Comparison of ENCODE assay signal across 14 cellular contexts in genomic region chr5:14141764-14142163, GRCh38. TPM values are rescaled to one million over a fixed set of nuclear protein-coding genes. Genes with fewer than 3 reads are reported as not detected.
DNase-seq lines count a peak whose midpoint lies in the region; ATAC-seq, FAIRE-seq and TF ChIP-seq lines count a peak whose summit lies in the region.
"Had no signal": no experiment of that assay in that cellular context is flagged by ENCODE, and none has a peak within 500 bp of the region (broad histone marks: within the 10 kb centered on the region; RNA-seq: fewer than 3 reads in every experiment).

No MANE protein-coding gene starts in this region.

- no peak overlapping the region for H3K27ac Mint-ChIP-seq in CD4-positive, alpha-beta memory T cell
- H3K27ac Mint-ChIP-seq: activated T-helper 1 cell treated with anti-CD3 and anti-CD28 coated beads, Interleukin-12 subunit alpha, Interleukin-12 subunit beta, Interleukin-2, Interleukin-4 antibody, amounts not matched to agents 30 ng/mL and 10 ng/mL and 1 ng/mL, durations not matched to agents 14 hours and 24 hours and 36 hours had no signal

- no peak overlapping the region for H3K14ac ChIP-seq in H1 (ENCODE audit: insufficient read length)

- no peak overlapping the region for H2BK15ac ChIP-seq in H1 (ENCODE audit: low read length)

- H3K56ac ChIP-seq in H1 (replicated peaks; ENCODE audit: insufficient read length, low read depth, low read length) = no peak overlapping the region

- peaks cover 0 to 9% (median 0%) of the 10 kb centered on the region in 8 donors for H3K9me3 Mint-ChIP-seq in CD4-positive, alpha-beta memory T cell
- H3K9me3 Mint-ChIP-seq: central memory CD8-positive, alpha-beta T cell had no signal

- H2BK20ac ChIP-seq in H1 (ENCODE audit: low read length) = no peak overlapping the region

- WGBS in H1 (ENCODE audit: extremely low coverage in 1 of 2, insufficient coverage in 1 of 2, insufficient read length in 1 of 2, insufficient replicate concordance in 2 of 2, low coverage in 1 of 2, low lambda C conversion rate in 2 of 2, missing lambda C conversion rate in 1 of 2), 2 experiments = 63% methylated on average over 3 of the region's 3 CpGs; no CpG with 5 or more reads in 1 of the 2 experiments

- H3K27me3 ChIP-seq in CD4-positive, alpha-beta memory T cell (ENCODE audit: insufficient read depth, low read length) = peaks cover 11% of the 10 kb centered on the region
- H3K27me3 ChIP-seq in KMS-11 (ENCODE audit: insufficient read depth, low read depth) (no peaks in the 10 kb centered on the region), H1 (replicated peaks in 1 of 4; ENCODE audit: control insufficient read depth in 3 of 4, extremely low read depth in 1 of 4, insufficient read depth in 3 of 4, low read length in 3 of 4) (peaks cover 0 to 2% (median 0%) of the 10 kb centered on the region in 4 experiments; a peak in 1 of 7 replicates), osteoblast (ENCODE audit: insufficient read depth, low read length) (no peaks in the 10 kb centered on the region)
- H3K27me3 ChIP-seq: SJCRH30 had no signal

- no peak for TF ChIP-seq CTCF in KMS-11 (conservative IDR thresholded peaks at IDR 0.05; ENCODE audit: low read depth, low read length)
- TF ChIP-seq CTCF in H1 (IDR thresholded peaks at IDR 0.05; ENCODE audit: control extremely low read depth in 1 of 3, insufficient read depth in 1 of 3, low read depth in 1 of 3, low read length in 3 of 3) = no peak
- no peak for TF ChIP-seq CTCF in osteoblast (IDR thresholded peaks at IDR 0.05; ENCODE audit: extremely low read depth, low read depth, low read length)

- H3K18ac ChIP-seq in H1 (ENCODE audit: extremely low read depth, low read length) = no peak overlapping the region

- H2BK120ac ChIP-seq in H1 (replicated peaks; ENCODE audit: low read depth, low read length) = peak overlapping the region; percentile 43

- peaks cover 7 to 21% (median 11%) of the 10 kb centered on the region in 4 donors for H3K4me1 Mint-ChIP-seq in CD4-positive, alpha-beta memory T cell

- POLR2A ChIA-PET in CD4-positive, alpha-beta memory T cell (lab: Charles Lee; ENCODE audit: partially characterized antibody) = no interaction called here
- POLR2A ChIA-PET in H1 (lab: Charles Lee; ENCODE audit: partially characterized antibody) = interaction anchor here (0.7 to 2.2 kb wide), 3 partner anchors 127 to 248 kb away, joined by 3 to 8 read pairs (median 3); no protein-coding TSS in a partner anchor

- H3K4me3 Mint-ChIP-seq in CD4-positive, alpha-beta memory T cell = peak overlapping the region in 6 of 8 donors; percentile 7 to 77 (median 36)

- H3K4me2 ChIP-seq in KMS-11 (peak overlapping the region; percentile 54), H1 (ENCODE audit: insufficient read depth in 1 of 2, low read depth in 2 of 2, low read length in 2 of 2) (peak overlapping the region; percentile 88 to 100), osteoblast (ENCODE audit: insufficient read depth, low read length) (peak overlapping the region; percentile 81)

- peaks cover 27% of the 10 kb centered on the region for H3K79me2 ChIP-seq in KMS-11 (ENCODE audit: insufficient read depth, low read depth)
- peaks cover 10 to 23% of the 10 kb centered on the region in 2 experiments for H3K79me2 ChIP-seq in H1 (ENCODE audit: control insufficient read depth in 1 of 2, insufficient read depth in 2 of 2, low read length in 2 of 2)
- H3K79me2 ChIP-seq in osteoblast (ENCODE audit: insufficient read depth, low read length) = peaks cover 31% of the 10 kb centered on the region

- no peak overlapping the region for H4K5ac ChIP-seq in H1 (ENCODE audit: insufficient read length, low read depth, low read length)

- H3K23me2 ChIP-seq in H1 (ENCODE audit: low read depth, low read length) = peaks cover 16% of the 10 kb centered on the region; the same call in 1 of the 2 replicates

- ATAC-seq in sciatic nerve = no peak
- no peak for ATAC-seq in GM18505 (IDR thresholded peaks at IDR 0.05; ENCODE audit: unreplicated experiment)

- H3K27ac ChIP-seq in CD4-positive, alpha-beta memory T cell (ENCODE audit: low read depth, low read length) = no peak overlapping the region
- H3K27ac ChIP-seq in KMS-11 = no peak overlapping the region
- H3K27ac ChIP-seq in H1 (ENCODE audit: low read depth, low read length) = no peak overlapping the region
- H3K27ac ChIP-seq in osteoblast (ENCODE audit: low read depth, low read length) = peak overlapping the region; percentile 84

- CTCF ChIA-PET in CD4-positive, alpha-beta memory T cell (lab: Charles Lee; ENCODE audit: partially characterized antibody) = no interaction called here
- CTCF ChIA-PET in H1 (lab: Charles Lee; ENCODE audit: partially characterized antibody) = interaction anchor here (0.7 to 5.9 kb wide), 12 partner anchors 12 to 209 kb away, joined by 3 to 30 read pairs (median 4); no protein-coding TSS in a partner anchor

- DNase-seq in CD4-positive, alpha-beta memory T cell = no peak
- DNase-seq in H1 (ENCODE audit: low read depth in 1 of 2, low spot score in 2 of 2) (no peak), osteoblast (ENCODE audit: insufficient read length, low spot score, missing footprints) (no peak), NCI-H446 (lab: John Stamatoyannopoulos, UW) (no peak), sciatic nerve (ENCODE audit: low spot score) (no peak)
- DNase-seq in activated CD4-positive, alpha-beta T cell treated with anti-CD3 and anti-CD28 coated beads for 4 hours = no peak
- DNase-seq: activated CD4-positive, CD25-positive, alpha-beta regulatory T cell; esophagus squamous epithelium; SJCRH30; stimulated activated CD4-positive, alpha-beta T cell treated with anti-CD3 and anti-CD28 coated beads, Interleukin-12 subunit alpha, Interleukin-12 subunit beta, amount 100 ng/mL, for 4 hours had no signal

- H3K9ac ChIP-seq in KMS-11 = peak overlapping the region; percentile 72; the same call in 1 of the 2 replicates
- H3K9ac ChIP-seq in H1 (replicated peaks in 1 of 4; ENCODE audit: extremely low read depth in 1 of 4, low read depth in 3 of 4, low read length in 3 of 4) = no peak overlapping the region; a peak in 1 of 7 replicates

- no peak overlapping the region for H2BK5ac ChIP-seq in H1 (ENCODE audit: low read depth, low read length)

- peak overlapping the region; percentile 22; the same call in 1 of the 2 replicates for H2BK12ac ChIP-seq in H1 (ENCODE audit: low read depth, low read length)

- no peak for TF ChIP-seq EP300 in H1 (IDR thresholded peaks at IDR 0.05; ENCODE audit: borderline replicate concordance in 1 of 2, low read depth in 2 of 2, low read length in 2 of 2)

- H2AK5ac ChIP-seq in H1 (ENCODE audit: low read depth, low read length) = no peak overlapping the region

- H4K20me1 ChIP-seq in KMS-11 (ENCODE audit: insufficient read depth) (peaks cover 6% of the 10 kb centered on the region), H1 (replicated peaks in 1 of 2; ENCODE audit: control insufficient read depth in 1 of 2, insufficient read depth in 2 of 2, low read length in 2 of 2) (peaks cover 15 to 18% of the 10 kb centered on the region in 2 experiments), osteoblast (ENCODE audit: insufficient read depth, low read length) (peaks cover 18% of the 10 kb centered on the region)

- H3K4me1 ChIP-seq in CD4-positive, alpha-beta memory T cell (ENCODE audit: insufficient read depth, low read length) = peaks cover 11% of the 10 kb centered on the region
- peaks cover 24% of the 10 kb centered on the region for H3K4me1 ChIP-seq in KMS-11 (ENCODE audit: low read depth, poor library complexity, severe bottlenecking)
- peaks cover 5 to 18% (median 8%) of the 10 kb centered on the region in 4 experiments; a peak in 5 of 7 replicates for H3K4me1 ChIP-seq in H1 (replicated peaks in 1 of 4; ENCODE audit: control insufficient read depth in 3 of 4, insufficient read depth in 4 of 4, low read length in 3 of 4)
- peaks cover 18% of the 10 kb centered on the region for H3K4me1 ChIP-seq in osteoblast (ENCODE audit: insufficient read depth, low read length)

- peaks cover 23 to 30% of the 10 kb centered on the region in 2 donors for H3K27me3 Mint-ChIP-seq in CD4-positive, alpha-beta memory T cell

- H3K79me1 ChIP-seq in H1 (ENCODE audit: low read depth, low read length) = peaks cover 10% of the 10 kb centered on the region; the same call in 1 of the 2 replicates

- no peak overlapping the region for H3K23ac ChIP-seq in H1 (ENCODE audit: insufficient read length)

- H3K36me3 Mint-ChIP-seq in CD4-positive, alpha-beta memory T cell = no peaks in the 10 kb centered on the region

- no peak overlapping the region for H4K91ac ChIP-seq in H1 (replicated peaks; ENCODE audit: insufficient read length, low read length)

- peak overlapping the region; percentile 95; the same call in 1 of the 2 replicates for H2AFZ ChIP-seq in KMS-11 (ENCODE audit: low read depth)
- H2AFZ ChIP-seq in H1 (ENCODE audit: low read length) = no peak overlapping the region
- H2AFZ ChIP-seq in osteoblast (ENCODE audit: low read length) = no peak overlapping the region

- TF ChIP-seq RAD21 in H1 (IDR thresholded peaks at IDR 0.05 in 1 of 2, conservative IDR thresholded peaks at IDR 0.05 in 1 of 2; ENCODE audit: low read depth in 2 of 2, low read length in 2 of 2) = no peak; a peak in 1 of 4 replicates

- H3K9me3 ChIP-seq in CD4-positive, alpha-beta memory T cell (ENCODE audit: control insufficient read depth in 1 of 2, low read length in 2 of 2) = no peaks in the 10 kb centered on the region
- H3K9me3 ChIP-seq in H1 (ENCODE audit: insufficient read depth in 2 of 2, low read depth in 1 of 2, low read length in 1 of 2) = no peaks in the 10 kb centered on the region
- H3K9me3 ChIP-seq in osteoblast (ENCODE audit: low read depth, low read length) = no peaks in the 10 kb centered on the region
- H3K9me3 ChIP-seq: esophagus squamous epithelium, SJCRH30 had no signal

- TF ChIP-seq POLR2A in H1 (IDR thresholded peaks at IDR 0.05; ENCODE audit: control extremely low read depth in 1 of 2, low read depth in 2 of 2, low read length in 2 of 2) = no peak
- TF ChIP-seq POLR2A in GM18505 (IDR thresholded peaks at IDR 0.05; ENCODE audit: borderline replicate concordance, extremely low read depth, insufficient read depth, insufficient read length) = no peak

- no peak overlapping the region for H3K4me3 ChIP-seq in CD4-positive, alpha-beta memory T cell (ENCODE audit: low read length in 2 of 2)
- H3K4me3 ChIP-seq in KMS-11 (IDR thresholded peaks at IDR 0.05; ENCODE audit: insufficient read depth, low read depth, low read length) (no peak overlapping the region), H1 (ENCODE audit: extremely low read depth in 1 of 4, insufficient read depth in 2 of 4, low read depth in 3 of 4, low read length in 4 of 4) (peak overlapping the region in 3 of 4 experiments; percentile 64 to 88 (median 74); a peak in 3 of 8 replicates), osteoblast (ENCODE audit: insufficient read depth, low read length) (no peak overlapping the region)

- intact Hi-C loops in CD4-positive, alpha-beta memory T cell (cut with micrococcal nuclease) = loop anchor here (5.0 to 10.0 kb wide), 2 partner anchors 523 to 731 kb away; partner anchors contain the start of genes ANKH and OTULIN
- intact Hi-C loops in sciatic nerve (cut with DNase I) = loop anchor here (5.0 kb wide), 1 partner anchor 121 kb away; no protein-coding TSS in a partner anchor

- H3K4ac ChIP-seq in H1 (replicated peaks; ENCODE audit: insufficient read length, low read depth, low read length) = no peak overlapping the region

- H4K8ac ChIP-seq in H1 (ENCODE audit: extremely low read depth, insufficient read depth, low read length) = no peak overlapping the region

- H3K36me3 ChIP-seq in CD4-positive, alpha-beta memory T cell (ENCODE audit: insufficient read depth, low read length) = no peaks in the 10 kb centered on the region
- H3K36me3 ChIP-seq in KMS-11 (ENCODE audit: insufficient read depth) = no peaks in the 10 kb centered on the region
- no peaks in the 10 kb centered on the region for H3K36me3 ChIP-seq in H1 (ENCODE audit: control insufficient read depth in 2 of 4, insufficient read depth in 4 of 4, low read length in 3 of 4)
- H3K36me3 ChIP-seq in osteoblast (ENCODE audit: insufficient read depth, low read length) = no peaks in the 10 kb centered on the region
- H3K36me3 ChIP-seq: esophagus squamous epithelium, SJCRH30 had no signal

- FAIRE-seq in H1 (lab: Jason Lieb, UNC) = no peak

RNA-seq across cellular contexts. Expression of gene TRIO, which starts 1.4 kb away (rescaled TPM):
- 10 to 100 TPM in 1 of 2 experiments, 1 to 10 TPM in 1; 9.7 to 11.5 TPM for total RNA-seq in CD4-positive, alpha-beta memory T cell
- polyA plus RNA-seq in CD4-positive, alpha-beta memory T cell = under 1 TPM in 1 of 2 donors, not detected in 1; 0.09 TPM
- 69.1 and 70.4 TPM in 2 replicates for total RNA-seq in H1 (2021; fragmentation: NEBNext Ultra II Directional; extraction: Animal tissue kit (Norgen Biotek cat#: 25700))
- 35.1 and 39.5 TPM in 2 replicates for polyA plus RNA-seq in H1 (2011; rRNA removed)
- polyA plus RNA-seq in H1 (2011; cell fraction: cytosol; rRNA removed) = 41.2 TPM
- 199 TPM for polyA plus RNA-seq in H1 (2011; cell fraction: nucleus; rRNA removed)
- polyA plus RNA-seq in H1 (2012, experiment 1 of 2) = 39.2 to 59.2 TPM (median 43.1 TPM) in 4 replicates
- polyA plus RNA-seq in H1 (2012, experiment 2 of 2) = 4.4 TPM
- 15.5 TPM for polyA plus RNA-seq in H1 (2013, experiment 1 of 2)
- polyA plus RNA-seq in H1 (2013, experiment 2 of 2) = 15.1 TPM
- 338 and 362 TPM in 2 replicates for polyA minus RNA-seq in H1 (2011; rRNA and poly(A)+ RNA removed)
- polyA minus RNA-seq in H1 (2011; cell fraction: cytosol; rRNA and poly(A)+ RNA removed) = 58.9 TPM
- 347 TPM for polyA minus RNA-seq in H1 (2011; cell fraction: nucleus; rRNA and poly(A)+ RNA removed)
- total RNA-seq in osteoblast = 246 and 274 TPM in 2 replicates
- 192 TPM for total RNA-seq in sciatic nerve

Comparison
In these comparisons a context has a peak if more than half of its experiments do, and no peak if none do; other contexts are left out.
1. H3K4me3 ChIP-seq: peak in H1 (3 of 4); none in CD4-positive, alpha-beta memory T cell (0 of 2), KMS-11 (single experiment) and osteoblast (single experiment).
2. Peak in every context shown above with its lines, with median percentiles within 50 percentile points of each other: H3K4me2 ChIP-seq.